1 cellular context compared by ENCODE assay signal in genomic region chr18:57422313-57422872, GRCh38.
TF ChIP-seq lines count a peak whose summit lies in the region.

No MANE protein-coding gene starts in this region.

TF ChIP-seq in HepG2, 621 proteins besides CTCF, POLR2A, EP300 and RAD21 (continued from another document and continues in another):
- no peak for TF ChIP-seq ZKSCAN8 (CRISPR knock-in tag; IDR thresholded peaks at IDR 0.05; ENCODE audit: borderline replicate concordance)
- peak; percentile 85 for TF ChIP-seq RARA (CRISPR knock-in tag; IDR thresholded peaks at IDR 0.05)
- TF ChIP-seq ZNF737 (CRISPR knock-in tag; IDR thresholded peaks at IDR 0.05; ENCODE audit: borderline replicate concordance), result no peak
- TF ChIP-seq KDM2A (CRISPR knock-in tag; IDR thresholded peaks at IDR 0.05; ENCODE audit: borderline replicate concordance, low read depth), result no peak
- no peak for TF ChIP-seq ZNF558 (CRISPR knock-in tag; IDR thresholded peaks at IDR 0.05; ENCODE audit: borderline replicate concordance)
- no peak for TF ChIP-seq SNAI1 (CRISPR knock-in tag; IDR thresholded peaks at IDR 0.05; ENCODE audit: borderline replicate concordance)
- no peak for TF ChIP-seq ZBTB34 (CRISPR knock-in tag; IDR thresholded peaks at IDR 0.05)
- no peak for TF ChIP-seq HOXA9 (CRISPR knock-in tag; IDR thresholded peaks at IDR 0.05; ENCODE audit: borderline replicate concordance)
- TF ChIP-seq SP140L (CRISPR knock-in tag; IDR thresholded peaks at IDR 0.05; ENCODE audit: borderline replicate concordance), result no peak
- TF ChIP-seq IKZF1 (IDR thresholded peaks at IDR 0.05), result no peak
- TF ChIP-seq LCORL (IDR thresholded peaks at IDR 0.05), result no peak
- no peak for TF ChIP-seq LCORL (CRISPR knock-in tag; IDR thresholded peaks at IDR 0.05)
- no peak for TF ChIP-seq ZNF639 (CRISPR knock-in tag; conservative IDR thresholded peaks at IDR 0.05)
- TF ChIP-seq ZNF660 (CRISPR knock-in tag; IDR thresholded peaks at IDR 0.05; ENCODE audit: borderline replicate concordance, low read depth), result no peak
- peak; percentile 66; the same call in 1 of the 2 replicates for TF ChIP-seq HNF4G (IDR thresholded peaks at IDR 0.05; ENCODE audit: borderline replicate concordance, low read depth, low read length)
- TF ChIP-seq HNF4G (CRISPR knock-in tag; IDR thresholded peaks at IDR 0.05; ENCODE audit: borderline replicate concordance, low read depth), result peak; percentile 74
- peak; percentile 90 for TF ChIP-seq GATAD2A (CRISPR knock-in tag; IDR thresholded peaks at IDR 0.05)
- TF ChIP-seq SMAD9 (CRISPR knock-in tag; IDR thresholded peaks at IDR 0.05), result no peak
- TF ChIP-seq KLF13 (CRISPR knock-in tag; IDR thresholded peaks at IDR 0.05), result no peak
- TF ChIP-seq AKAP8 (CRISPR knock-in tag; IDR thresholded peaks at IDR 0.05), result no peak
- no peak for TF ChIP-seq ZNF20 (CRISPR knock-in tag; IDR thresholded peaks at IDR 0.05)
- no peak for TF ChIP-seq ZNF484 (CRISPR knock-in tag; IDR thresholded peaks at IDR 0.05; ENCODE audit: borderline replicate concordance, low read depth)
- TF ChIP-seq RBM39 (IDR thresholded peaks at IDR 0.05; ENCODE audit: low read depth, low read length, poor library complexity, severe bottlenecking), result no peak
- no peak for TF ChIP-seq KLF9 (CRISPR knock-in tag; IDR thresholded peaks at IDR 0.05; ENCODE audit: low read depth)
- no peak; the same call in 1 of the 2 replicates for TF ChIP-seq ZNF792 (CRISPR knock-in tag; IDR thresholded peaks at IDR 0.05)
- TF ChIP-seq ZNF781 (CRISPR knock-in tag; IDR thresholded peaks at IDR 0.05; ENCODE audit: borderline replicate concordance, not compliant biosample characterization), result no peak
- TF ChIP-seq ZNF280D (CRISPR knock-in tag; IDR thresholded peaks at IDR 0.05), result no peak
- TF ChIP-seq SOX6 (IDR thresholded peaks at IDR 0.05), result no peak
- peak; percentile 73 for TF ChIP-seq SOX6 (CRISPR knock-in tag; IDR thresholded peaks at IDR 0.05)
- no peak for TF ChIP-seq PCBP1 (IDR thresholded peaks at IDR 0.05; ENCODE audit: borderline replicate concordance, low read depth, low read length)
- TF ChIP-seq KDM6A (CRISPR knock-in tag; IDR thresholded peaks at IDR 0.05; ENCODE audit: low read depth), result peak; percentile 75; the same call in 1 of the 2 replicates
- no peak for TF ChIP-seq ZNF253 (CRISPR knock-in tag; IDR thresholded peaks at IDR 0.05; ENCODE audit: borderline replicate concordance)
- TF ChIP-seq TAF15 (IDR thresholded peaks at IDR 0.05; ENCODE audit: low read depth, low read length, poor library complexity, severe bottlenecking), result no peak
- no peak for TF ChIP-seq SALL2 (CRISPR knock-in tag; IDR thresholded peaks at IDR 0.05)
- peak; percentile 22; the same call in 1 of the 2 replicates for TF ChIP-seq GABPB1 (CRISPR knock-in tag; IDR thresholded peaks at IDR 0.05)
- no peak for TF ChIP-seq TFDP2 (CRISPR knock-in tag; IDR thresholded peaks at IDR 0.05)
- 0 out of 2 replicates have a peak, but pooled peaks have one; percentile 12 for TF ChIP-seq THRA (CRISPR knock-in tag; IDR thresholded peaks at IDR 0.05; ENCODE audit: borderline replicate concordance)
- TF ChIP-seq ZMAT5 (CRISPR knock-in tag; IDR thresholded peaks at IDR 0.05; ENCODE audit: borderline replicate concordance, low read depth), result no peak
- no peak for TF ChIP-seq BRD4 (CRISPR knock-in tag; IDR thresholded peaks at IDR 0.05)
- no peak for TF ChIP-seq ZNF746 (CRISPR knock-in tag; IDR thresholded peaks at IDR 0.05)
- TF ChIP-seq NFE2L1 (CRISPR knock-in tag; IDR thresholded peaks at IDR 0.05; ENCODE audit: borderline replicate concordance), result no peak
- no peak for TF ChIP-seq ZNF703 (CRISPR knock-in tag; IDR thresholded peaks at IDR 0.05; ENCODE audit: borderline replicate concordance)
- TF ChIP-seq REL (CRISPR knock-in tag; conservative IDR thresholded peaks at IDR 0.05), result no peak
- TF ChIP-seq SATB2 (CRISPR knock-in tag; IDR thresholded peaks at IDR 0.05), result no peak; the same call in 1 of the 2 replicates
- no peak for TF ChIP-seq SP5 (CRISPR knock-in tag; IDR thresholded peaks at IDR 0.05; ENCODE audit: borderline replicate concordance, low read depth)
- no peak for TF ChIP-seq ZBTB37 (CRISPR knock-in tag; IDR thresholded peaks at IDR 0.05)
- TF ChIP-seq ZNF24 (IDR thresholded peaks at IDR 0.05), result no peak
- TF ChIP-seq PATZ1 (CRISPR knock-in tag; IDR thresholded peaks at IDR 0.05), result no peak
- peak; percentile 53; the same call in 1 of the 2 replicates for TF ChIP-seq ZSCAN5A (CRISPR knock-in tag; IDR thresholded peaks at IDR 0.05; ENCODE audit: borderline replicate concordance)
- peak; percentile 55; the same call in 1 of the 2 replicates for TF ChIP-seq NR2F2 (IDR thresholded peaks at IDR 0.05; ENCODE audit: borderline replicate concordance, low read depth)
- no peak for TF ChIP-seq TRIM22 (IDR thresholded peaks at IDR 0.05)
- no peak for TF ChIP-seq MED13 (CRISPR knock-in tag; IDR thresholded peaks at IDR 0.05)
- no peak for TF ChIP-seq NR1H2 (CRISPR knock-in tag; IDR thresholded peaks at IDR 0.05; ENCODE audit: borderline replicate concordance, low read depth)
- TF ChIP-seq HNRNPLL (IDR thresholded peaks at IDR 0.05; ENCODE audit: low read depth, low read length, poor library complexity, severe bottlenecking), result no peak
- TF ChIP-seq FIP1L1 (IDR thresholded peaks at IDR 0.05; ENCODE audit: borderline replicate concordance, insufficient read depth, low read depth, low read length), result no peak
- TF ChIP-seq U2AF1 (optimal IDR thresholded peaks at IDR 0.05; ENCODE audit: low read depth, low read length), result no peak
- TF ChIP-seq SRSF9 (IDR thresholded peaks at IDR 0.05; ENCODE audit: borderline replicate concordance, insufficient read depth, low read depth, low read length, poor library complexity, severe bottlenecking), result no peak
